Comparison of ENCODE assay signal across 20 cellular contexts in genomic region chr4:10201356-10202223, GRCh38.
"Had no signal": no experiment of that assay in that cellular context is flagged by ENCODE, and none has a peak within 500 bp of the region (broad histone marks: within the 10 kb centered on the region; RNA-seq: fewer than 3 reads in every experiment).

No MANE protein-coding gene starts in this region.

- H3K4me1 Mint-ChIP-seq: activated naive CD8-positive, alpha-beta T cell treated with anti-CD3 and anti-CD28 coated beads for 36 hours; stimulated activated memory B cell treated with anti-CD40 and anti-IgM and Interleukin-4, amounts not matched to agents 10 μg/mL and 1 μg/mL and 100 μg/mL, for 72 hours had no signal

- H3K36me3 Mint-ChIP-seq: activated CD4-positive, alpha-beta memory T cell treated with anti-CD3 and anti-CD28 coated beads for 36 hours; activated naive CD8-positive, alpha-beta T cell treated with anti-CD3 and anti-CD28 coated beads for 36 hours; natural killer cell; stimulated activated memory B cell treated with anti-CD40 and anti-IgM and Interleukin-4, amounts not matched to agents 10 μg/mL and 1 μg/mL and 100 μg/mL, for 72 hours had no signal

- H3K27ac Mint-ChIP-seq: activated CD4-positive, alpha-beta memory T cell treated with anti-CD3 and anti-CD28 coated beads for 36 hours; activated naive CD8-positive, alpha-beta T cell treated with anti-CD3 and anti-CD28 coated beads for 36 hours; effector memory CD8-positive, alpha-beta T cell; natural killer cell; stimulated activated memory B cell treated with anti-CD40 and anti-IgM and Interleukin-4, amounts not matched to agents 10 μg/mL and 1 μg/mL and 100 μg/mL, for 72 hours had no signal

- ATAC-seq: effector memory CD8-positive, alpha-beta T cell; right lobe of liver; stimulated activated memory B cell treated with anti-CD40 and anti-IgM and Interleukin-4, amounts not matched to agents 10 μg/mL and 1 μg/mL and 100 μg/mL, for 72 hours had no signal

- H3K27me3 ChIP-seq: cardiac muscle cell, ovary, right lobe of liver had no signal

- FAIRE-seq: keratinocyte, urothelium cell line had no signal

- H3K4me3 Mint-ChIP-seq: activated CD4-positive, alpha-beta memory T cell treated with anti-CD3 and anti-CD28 coated beads for 36 hours; activated naive CD8-positive, alpha-beta T cell treated with anti-CD3 and anti-CD28 coated beads for 36 hours; effector memory CD8-positive, alpha-beta T cell; natural killer cell; stimulated activated memory B cell treated with anti-CD40 and anti-IgM and Interleukin-4, amounts not matched to agents 10 μg/mL and 1 μg/mL and 100 μg/mL, for 72 hours had no signal

- H3K27ac ChIP-seq: cardiac muscle cell, left ventricle myocardium inferior, ovary, right lobe of liver, WERI-Rb-1 had no signal

- DNase-seq: activated CD4-positive, alpha-beta memory T cell treated with anti-CD3 and anti-CD28 coated beads for 36 hours; activated naive CD4-positive, alpha-beta T cell; activated naive CD8-positive, alpha-beta T cell treated with anti-CD3 and anti-CD28 coated beads for 36 hours; activated T-cell treated with anti-CD3 and anti-CD28 coated beads for 4 hours; amniotic stem cell; effector memory CD8-positive, alpha-beta T cell; hippocampal formation; left ventricle myocardium inferior; natural killer cell; ovary; right lobe of liver; stimulated activated CD4-positive, alpha-beta T cell treated with anti-CD3 and anti-CD28 coated beads, Interleukin-4, amount 100 ng/mL, for 24 hours; SW 1271; T-helper 2 cell; WERI-Rb-1 had no signal

- H3K9me3 Mint-ChIP-seq: activated CD4-positive, alpha-beta memory T cell treated with anti-CD3 and anti-CD28 coated beads for 36 hours; activated naive CD8-positive, alpha-beta T cell treated with anti-CD3 and anti-CD28 coated beads for 36 hours; effector memory CD8-positive, alpha-beta T cell; natural killer cell; stimulated activated memory B cell treated with anti-CD40 and anti-IgM and Interleukin-4, amounts not matched to agents 10 μg/mL and 1 μg/mL and 100 μg/mL, for 72 hours had no signal

- H3K9me3 ChIP-seq: left ventricle myocardium inferior, ovary, right lobe of liver had no signal

- H3K4me3 ChIP-seq: cardiac muscle cell, left ventricle myocardium inferior, ovary, right lobe of liver, smooth muscle cell had no signal

- H3K27me3 Mint-ChIP-seq: activated naive CD8-positive, alpha-beta T cell treated with anti-CD3 and anti-CD28 coated beads for 36 hours had no signal

- H3K4me1 ChIP-seq: left ventricle myocardium inferior, right lobe of liver had no signal

- H3K36me3 ChIP-seq: cardiac muscle cell, left ventricle myocardium inferior, ovary, right lobe of liver, WERI-Rb-1 had no signal

- H3K4me2 ChIP-seq: smooth muscle cell had no signal
